In genomic region chr1:172671591-172671990, GRCh38 we compare ENCODE assay signal across 17 cellular contexts. TPM values are rescaled to one million over a fixed set of nuclear protein-coding genes. Genes with fewer than 3 reads are reported as not detected.
DNase-seq lines count a peak whose midpoint lies in the region; ATAC-seq and TF ChIP-seq lines count a peak whose summit lies in the region.
"Had no signal": no experiment of that assay in that cellular context is flagged by ENCODE, and none has a peak within 500 bp of the region (broad histone marks: within the 10 kb centered on the region; RNA-seq: fewer than 3 reads in every experiment).

No MANE protein-coding gene starts in this region.

- no peak overlapping the region for H3K56ac ChIP-seq in IMR-90 (ENCODE audit: extremely low read depth, insufficient read depth, low read length)

- in situ Hi-C loops in IMR-90 (cut with MboI; ENCODE audit: low sequenced_read_pairs) (no loop called here), astrocyte of the spinal cord (cut with HindIII; ENCODE audit: low sequenced_read_pairs) (no loop called here)

- CTCF ChIA-PET in IMR-90 (lab: Yijun Ruan, JAX) = no interaction called here

- no peak for TF ChIP-seq RAD21 in IMR-90 (IDR thresholded peaks at IDR 0.05; ENCODE audit: low read length)

- no peaks in the 10 kb centered on the region for H3K27me3 ChIP-seq in IMR-90 (ENCODE audit: control insufficient read depth, insufficient read depth, low read length)
- H3K27me3 ChIP-seq: right lobe of liver had no signal

- H2BK5ac ChIP-seq in IMR-90 (ENCODE audit: low read depth, low read length, poor library complexity, severe bottlenecking) = no peak overlapping the region

- no peak overlapping the region for H2AFZ ChIP-seq in IMR-90 (replicated peaks; ENCODE audit: low read length, poor library complexity)

- no peaks in the 10 kb centered on the region for H3K9me3 ChIP-seq in IMR-90 (ENCODE audit: control insufficient read depth, insufficient read depth, low read length)
- H3K9me3 ChIP-seq: right lobe of liver had no signal

- H2BK15ac ChIP-seq in IMR-90 (ENCODE audit: low read depth, low read length) = no peak overlapping the region

- no peak overlapping the region for H3K9ac ChIP-seq in IMR-90 (ENCODE audit: low read depth, low read length)

- H3K9me1 ChIP-seq in IMR-90 (ENCODE audit: insufficient read depth, low read length) = no peaks in the 10 kb centered on the region

- H3K4ac ChIP-seq in IMR-90 (ENCODE audit: low read depth, low read length) = no peak overlapping the region

- H4K91ac ChIP-seq in IMR-90 (ENCODE audit: insufficient read depth, low read depth, low read length) = no peak overlapping the region

- H3K79me1 ChIP-seq in IMR-90 (ENCODE audit: low read depth in 1 of 2, low read length in 2 of 2) = no peaks in the 10 kb centered on the region

- H3K4me3 ChIP-seq in IMR-90 (ENCODE audit: insufficient read depth, low read depth, low read length) = no peak overlapping the region
- no peak overlapping the region for H3K4me3 ChIP-seq in astrocyte of the spinal cord (ENCODE audit: low read depth, low read length)
- no peak overlapping the region for H3K4me3 ChIP-seq in coronary artery
- H3K4me3 ChIP-seq: right lobe of liver had no signal

- H4K20me1 ChIP-seq in IMR-90 (ENCODE audit: insufficient read depth, low read length) = no peaks in the 10 kb centered on the region

- H2AK9ac ChIP-seq in IMR-90 (replicated peaks; ENCODE audit: low read depth, low read length, poor library complexity) = no peak overlapping the region

- H3K4me1 ChIP-seq in IMR-90 (ENCODE audit: control insufficient read depth, insufficient read depth, low read length) = no peaks in the 10 kb centered on the region
- H3K4me1 ChIP-seq: right lobe of liver had no signal

- no peak overlapping the region for H3K27ac ChIP-seq in IMR-90 (ENCODE audit: insufficient read depth, low read length)
- no peak overlapping the region for H3K27ac ChIP-seq in coronary artery
- H3K27ac ChIP-seq: right lobe of liver had no signal

- no peaks in the 10 kb centered on the region for H3K36me3 ChIP-seq in IMR-90 (ENCODE audit: control insufficient read depth, insufficient read depth, low read length)
- H3K36me3 ChIP-seq: right lobe of liver had no signal

- no TSS peak for BruUV-seq in IMR-90 (replicated peaks; lab: Mats Ljungman, UMichigan)

- TF ChIP-seq CTCF in IMR-90 (conservative IDR thresholded peaks at IDR 0.05; ENCODE audit: low read depth, low read length) = no peak
- no peak for TF ChIP-seq CTCF in astrocyte of the spinal cord (IDR thresholded peaks at IDR 0.05; ENCODE audit: low read depth, low read length)
- TF ChIP-seq CTCF in coronary artery (IDR thresholded peaks at IDR 0.05) = no peak

- H4K5ac ChIP-seq in IMR-90 (ENCODE audit: low read depth, low read length) = no peak overlapping the region

- H2AK5ac ChIP-seq in IMR-90 (ENCODE audit: low read depth, low read length) = no peak overlapping the region

- H4K8ac ChIP-seq in IMR-90 (ENCODE audit: low read depth in 2 of 2, low read length in 2 of 2) = no peak overlapping the region

- dilution Hi-C loops in IMR-90 (cut with HindIII; ENCODE audit: low sequenced_read_pairs, unreplicated experiment) = no loop called here

- H2BK20ac ChIP-seq in IMR-90 (ENCODE audit: low read depth, low read length) = no peak overlapping the region

- H2BK120ac ChIP-seq in IMR-90 (ENCODE audit: low read depth, low read length) = no peak overlapping the region

- intact Hi-C loops in IMR-90 (cut with micrococcal nuclease) = no loop called here

- H3K4me2 ChIP-seq in IMR-90 (ENCODE audit: low read depth, low read length) = no peak overlapping the region

- peak; percentile 11 for DNase-seq in COLO829 (ENCODE audit: low spot score)
- DNase-seq in IMR-90 = peak; percentile 55
- DNase-seq in astrocyte of the spinal cord (ENCODE audit: low read depth, low spot score) = peak; percentile 51
- peak; percentile 5 for DNase-seq in left kidney (ENCODE audit: low read depth, low spot score)
- DNase-seq in coronary artery (ENCODE audit: low spot score) = no peak
- no peak for DNase-seq in NCI-H2227 (lab: John Stamatoyannopoulos, UW; ENCODE audit: unreplicated experiment)
- DNase-seq in NCI-H2029 (lab: John Stamatoyannopoulos, UW) = no peak
- DNase-seq: CD8-positive, alpha-beta memory T cell; effector memory CD4-positive, alpha-beta T cell; glutamatergic neuron; nephron progenitor cell; NK-92 treated with Interleukin-12 subunit alpha and Interleukin-12 subunit beta, amount 100 ng/mL, for 24 hours; right lobe of liver had no signal

- no peak for TF ChIP-seq POLR2A in IMR-90 (IDR thresholded peaks at IDR 0.05; ENCODE audit: low read depth, low read length)

- H3K14ac ChIP-seq in IMR-90 (replicated peaks; ENCODE audit: low read depth, low read length) = no peak overlapping the region

- no peak overlapping the region for H3K23ac ChIP-seq in IMR-90 (ENCODE audit: low read depth, low read length)

- POLR2A ChIA-PET in IMR-90 (lab: Charles Lee; ENCODE audit: unreplicated experiment) = no interaction called here

- no peak overlapping the region for H3K18ac ChIP-seq in IMR-90 (ENCODE audit: low read depth, low read length)

- ATAC-seq in IMR-90 (ENCODE audit: low read depth) (peak; percentile 83), GM18520 (IDR thresholded peaks at IDR 0.05; ENCODE audit: unreplicated experiment) (no peak)
- ATAC-seq: left lobe of liver had no signal

TF ChIP-seq in IMR-90, 13 proteins besides CTCF, POLR2A, EP300 and RAD21:
- no peak for TF ChIP-seq USF2 (IDR thresholded peaks at IDR 0.05; ENCODE audit: low read depth, low read length)
- TF ChIP-seq CHD1 (IDR thresholded peaks at IDR 0.05; ENCODE audit: low read depth, low read length) = no peak
- no peak for TF ChIP-seq MXI1 (IDR thresholded peaks at IDR 0.05; ENCODE audit: borderline replicate concordance, low read depth, low read length)
- no peak for TF ChIP-seq ELK1 (IDR thresholded peaks at IDR 0.05; ENCODE audit: borderline replicate concordance, low read depth, low read length)
- no peak for TF ChIP-seq SMC3 (IDR thresholded peaks at IDR 0.05; ENCODE audit: low read depth, low read length)
- no peak for TF ChIP-seq MAFK (IDR thresholded peaks at IDR 0.05; ENCODE audit: low read depth, low read length)
- TF ChIP-seq MAZ (IDR thresholded peaks at IDR 0.05; ENCODE audit: borderline replicate concordance, low read depth, low read length) = no peak
- TF ChIP-seq BHLHE40 (IDR thresholded peaks at IDR 0.05; ENCODE audit: low read depth, low read length) = no peak
- TF ChIP-seq RCOR1 (IDR thresholded peaks at IDR 0.05; ENCODE audit: insufficient replicate concordance, low read length) = no peak
- TF ChIP-seq RFX5 (IDR thresholded peaks at IDR 0.05; ENCODE audit: low read depth, low read length) = no peak
- TF ChIP-seq NFE2L2 (IDR thresholded peaks at IDR 0.05; ENCODE audit: low read depth, low read length) = no peak
- no peak for TF ChIP-seq FOS (IDR thresholded peaks at IDR 0.05; ENCODE audit: low read depth, low read length)

RNA-seq across cellular contexts. Expression of gene FASLG, which starts 12.7 kb away (rescaled TPM):
- total RNA-seq in IMR-90 (2012; rRNA removed) = 0.18 and 0.28 TPM in 2 replicates
- 0.10 and 0.14 TPM in 2 replicates for polyA plus RNA-seq in IMR-90 (2012; rRNA removed)
- polyA plus RNA-seq in IMR-90 (2012; cell fraction: cytosol; rRNA removed) = 0.06 and 0.07 TPM in 2 replicates
- 0.05 and 0.09 TPM in 2 replicates for polyA plus RNA-seq in IMR-90 (2012; cell fraction: nucleus; rRNA removed; ENCODE audit: low replicate concordance)
- total RNA-seq: HT-29, left lobe of liver, subcutaneous adipose tissue had no signal

Comparison
In these comparisons a context has a peak if more than half of its experiments do, and no peak if none do; other contexts are left out.
1. DNase-seq: peak in COLO829 (single experiment), IMR-90 (single experiment), astrocyte of the spinal cord (single experiment) and left kidney (single experiment); none in coronary artery (single experiment), NCI-H2227 (single experiment) and NCI-H2029 (single experiment).